ENCODE assay signal across 8 cellular contexts in genomic region chr15:75453703-75454470, GRCh38. TPM values are rescaled to one million over a fixed set of nuclear protein-coding genes. Genes with fewer than 3 reads are reported as not detected.
A peak's percentile ranks its signal among the peaks of the same experiment; 100 is the strongest.
DNase-seq lines count a peak whose midpoint lies in the region; ATAC-seq, FAIRE-seq and TF ChIP-seq lines count a peak whose summit lies in the region.

No MANE protein-coding gene starts in this region.

- intact Hi-C loops in adrenal gland (cut with DNase I) (loop anchor here in 1 of 2 donors (10.0 kb wide), 1 partner anchor 61 kb away; no protein-coding TSS in a partner anchor), cardiac septum (cut with DNase I) (loop anchor here (5.0 to 10.0 kb wide), 4 partner anchors 87 to 388 kb away; partner anchors contain the start of genes MAN2C1, PTPN9, SNX33 and UBE2Q2)

- H3K27ac ChIP-seq in adrenal gland: peak overlapping the region; percentile 90 to 98 (median 91)
- H3K27ac ChIP-seq in parathyroid adenoma: peak overlapping the region; percentile 88
- H3K27ac ChIP-seq in tibial nerve: peak overlapping the region; percentile 90 to 99 (median 97)

- no peaks in the 10 kb centered on the region for H3K36me3 ChIP-seq in adrenal gland (replicated peaks in 1 of 2)
- H3K36me3 ChIP-seq in parathyroid adenoma (ENCODE audit: control insufficient read depth, insufficient read depth, low read length): no peaks in the 10 kb centered on the region
- H3K36me3 ChIP-seq in tibial nerve: no peaks in the 10 kb centered on the region

- DNase-seq in GM12892 (ENCODE audit: insufficient read length) (peak; percentile 88), NCI-H1436 treated with DMSO at 0.1 percent for 48 hours (lab: John Stamatoyannopoulos, UW) (peak; percentile 97), T follicular helper cell (ENCODE audit: low read depth) (peak; percentile 94), adrenal gland (peak; percentile 97 to 99 (median 99)), cardiac septum (ENCODE audit: low spot score) (peak; percentile 99), tibial nerve (ENCODE audit: low spot score in 2 of 2) (peak; percentile 98)

- H3K9me3 ChIP-seq in adrenal gland (replicated peaks in 1 of 3): no peaks in the 10 kb centered on the region
- no peaks in the 10 kb centered on the region for H3K9me3 ChIP-seq in parathyroid adenoma (ENCODE audit: control insufficient read depth, low read length)
- no peaks in the 10 kb centered on the region for H3K9me3 ChIP-seq in tibial nerve

- no peak overlapping the region for H3K9ac ChIP-seq in parathyroid adenoma

- peak in 1 of 6 experiments; percentile 2 for TF ChIP-seq CTCF in adrenal gland (IDR thresholded peaks at IDR 0.05)
- TF ChIP-seq CTCF in parathyroid adenoma (IDR thresholded peaks at IDR 0.05): no peak
- TF ChIP-seq CTCF in tibial nerve (IDR thresholded peaks at IDR 0.05): peak in 2 of 5 experiments; percentile 6 to 28

- WGBS in adrenal gland, 4 donors: 0 to 1% (median 1%) methylated on average over 24 to 57 of the region's 57 CpGs
- WGBS in tibial nerve, 2 donors: 0 to 1% methylated on average over 42 to 52 of the region's 57 CpGs

- H3K4me2 ChIP-seq in parathyroid adenoma (ENCODE audit: low read length): peak overlapping the region; percentile 75

- H3K27me3 ChIP-seq in adrenal gland (no peaks in the 10 kb centered on the region), parathyroid adenoma (ENCODE audit: control insufficient read depth, insufficient read depth, low read length) (no peaks in the 10 kb centered on the region), tibial nerve (no peaks in the 10 kb centered on the region)

- TF ChIP-seq POLR2A in GM12892 (IDR thresholded peaks at IDR 0.05; ENCODE audit: low read depth, low read length) (peak; percentile 84), adrenal gland (IDR thresholded peaks at IDR 0.05) (peak; percentile 41 to 84), tibial nerve (IDR thresholded peaks at IDR 0.05) (peak; percentile 72 to 76)

- TF ChIP-seq EP300 in tibial nerve (IDR thresholded peaks at IDR 0.05): peak; percentile 92 to 97

- ATAC-seq in HG02840 (IDR thresholded peaks at IDR 0.05; ENCODE audit: low FRiP score, unreplicated experiment): peak; percentile 36

- peak overlapping the region; percentile 78 for H2AFZ ChIP-seq in parathyroid adenoma

- FAIRE-seq in GM12892 (lab: Jason Lieb, UNC): peak; percentile 99

- H3K4me3 ChIP-seq in adrenal gland (peak overlapping the region in 3 of 4 donors; percentile 16 to 81 (median 65)), parathyroid adenoma (ENCODE audit: low read depth, low read length) (peak overlapping the region; percentile 78), tibial nerve (peak overlapping the region; percentile 72 to 94 (median 84))

- H3K79me2 ChIP-seq in parathyroid adenoma: no peaks in the 10 kb centered on the region

- H3K4me1 ChIP-seq in adrenal gland (replicated peaks in 1 of 2) (peaks cover 24 to 30% of the 10 kb centered on the region in 2 donors), parathyroid adenoma (peaks cover 3% of the 10 kb centered on the region), tibial nerve (peaks cover 0 to 36% (median 14%) of the 10 kb centered on the region in 4 donors)

RNA-seq across cellular contexts. Expression of gene SIN3A, which starts 2.4 kb away (rescaled TPM):
- 21.7 TPM for polyA plus RNA-seq in GM12892 (2012; ENCODE audit: missing spikeins)
- total RNA-seq in adrenal gland: 10 to 100 TPM; 27.5 to 72.7 (median 34.0) TPM
- 10 to 100 TPM; 11.1 to 22.3 (median 12.8) TPM for polyA plus RNA-seq in adrenal gland
- total RNA-seq in cardiac septum: 30.6 TPM
- 10 to 100 TPM; 40.2 to 59.4 (median 43.1) TPM for total RNA-seq in tibial nerve

Comparison
In these comparisons a context has a peak if more than half of its experiments do, and no peak if none do; other contexts are left out.
1. Peak in every context shown above with its lines: DNase-seq, ATAC-seq, H3K4me3 ChIP-seq and H3K27ac ChIP-seq.